1 cellular context compared by ENCODE assay signal in genomic region chr1:50969611-50970507, GRCh38.
TF ChIP-seq lines count a peak whose summit lies in the region.

TSS of gene CDKN2C (plus strand) at chr1:50970245. CDS start at chr1:50970369, 124 bp downstream.

TF ChIP-seq in WTC11, 78 proteins besides CTCF, POLR2A, EP300 and RAD21 (continued from another document):
- TF ChIP-seq STAT6 (CRISPR knock-in tag; conservative IDR thresholded peaks at IDR 0.05; ENCODE audit: low read depth) (no peak), FOXP4 (CRISPR knock-in tag; IDR thresholded peaks at IDR 0.05) (no peak)
